Comparison of ENCODE assay signal across 19 cellular contexts in genomic region chr22:44686873-44687600, GRCh38. TPM values are rescaled to one million over a fixed set of nuclear protein-coding genes. Genes with fewer than 3 reads are reported as not detected.
A peak's percentile ranks its signal among the peaks of the same experiment; 100 is the strongest.
DNase-seq lines count a peak whose midpoint lies in the region; ATAC-seq, FAIRE-seq and TF ChIP-seq lines count a peak whose summit lies in the region.
"Had no signal": no experiment of that assay in that cellular context is flagged by ENCODE, and none has a peak within 500 bp of the region (broad histone marks: within the 10 kb centered on the region; RNA-seq: fewer than 3 reads in every experiment).

No MANE protein-coding gene starts in this region.

- H3K36me3 Mint-ChIP-seq in activated T-cell treated with anti-CD3 and anti-CD28 coated beads, Interleukin-2, amount 50 U/mL, for 72 hours (ENCODE audit: insufficient read depth in 2 of 2), result no peaks in the 10 kb centered on the region
- H3K36me3 Mint-ChIP-seq in nephron progenitor cell (ENCODE audit: low read depth), result no peaks in the 10 kb centered on the region
- H3K36me3 Mint-ChIP-seq: activated CD4-positive, alpha-beta memory T cell treated with anti-CD3 and anti-CD28 coated beads for 36 hours had no signal

- no peak for ATAC-seq in activated T-cell treated with anti-CD3 and anti-CD28 coated beads, Interleukin-2, amount 50 U/mL, for 72 hours (replicated peaks in 1 of 2)
- no peak for ATAC-seq in GM18511 (IDR thresholded peaks at IDR 0.05; ENCODE audit: unreplicated experiment)

- H3K36me3 ChIP-seq in endothelial cell of umbilical vein (ENCODE audit: control insufficient read depth in 2 of 2, extremely low read depth in 1 of 2, insufficient read depth in 2 of 2, low read length in 2 of 2), result no peaks in the 10 kb centered on the region
- H3K36me3 ChIP-seq: prostate gland had no signal

- no peak overlapping the region for H3K4me2 ChIP-seq in endothelial cell of umbilical vein (ENCODE audit: insufficient read depth, low read length)

- CTCF ChIA-PET in endothelial cell of umbilical vein (lab: Charles Lee) (interaction anchor here (1.6 kb wide), 1 partner anchor 44 kb away, joined by 4 read pairs; no protein-coding TSS in a partner anchor), GM10248 (lab: Yijun Ruan, JAX) (interaction anchor here (3.7 to 6.5 kb wide), 2 partner anchors 11 to 48 kb away, joined by 13 to 39 read pairs; no protein-coding TSS in a partner anchor)

- peak overlapping the region in 1 of 2 donors; percentile 19 for H3K4me3 Mint-ChIP-seq in activated T-cell treated with anti-CD3 and anti-CD28 coated beads, Interleukin-2, amount 50 U/mL, for 72 hours
- no peak overlapping the region for H3K4me3 Mint-ChIP-seq in nephron progenitor cell
- H3K4me3 Mint-ChIP-seq: activated CD4-positive, alpha-beta memory T cell treated with anti-CD3 and anti-CD28 coated beads for 36 hours had no signal

- no peak overlapping the region for H3K4me3 ChIP-seq in endothelial cell of umbilical vein (replicated peaks in 1 of 3; ENCODE audit: insufficient read depth in 1 of 3, low read depth in 1 of 3, low read length in 3 of 3)
- H3K4me3 ChIP-seq: prostate gland had no signal

- TF ChIP-seq CTCF in endothelial cell of umbilical vein (IDR thresholded peaks at IDR 0.05; ENCODE audit: extremely low read depth in 1 of 2, insufficient read depth in 1 of 2, low read depth in 1 of 2, low read length in 2 of 2) (no peak), nephron progenitor cell (IDR thresholded peaks at IDR 0.05) (no peak), GM10248 (IDR thresholded peaks at IDR 0.05; ENCODE audit: control extremely low read depth, extremely low read depth, low read depth, missing control alignments) (no peak)

- H3K79me2 ChIP-seq in endothelial cell of umbilical vein (ENCODE audit: control insufficient read depth, insufficient read depth, low read length), result no peaks in the 10 kb centered on the region

- H3K9ac ChIP-seq in endothelial cell of umbilical vein (replicated peaks; ENCODE audit: extremely low read depth, insufficient read depth, low read length), result no peak overlapping the region

- in situ Hi-C loops in SK-MEL-5 (cut with HindIII; ENCODE audit: low pct_unique_long_range_greater_than_20kb, low sequenced_read_pairs), result no loop called here

- no peaks in the 10 kb centered on the region for H3K27me3 Mint-ChIP-seq in activated T-cell treated with anti-CD3 and anti-CD28 coated beads, Interleukin-2, amount 50 U/mL, for 72 hours (ENCODE audit: low read depth)
- peaks cover 10% of the 10 kb centered on the region for H3K27me3 Mint-ChIP-seq in nephron progenitor cell (ENCODE audit: low read depth, poor library complexity)
- H3K27me3 Mint-ChIP-seq: activated CD4-positive, alpha-beta memory T cell treated with anti-CD3 and anti-CD28 coated beads for 36 hours had no signal

- no peak for DNase-seq in activated T-cell treated with anti-CD3 and anti-CD28 coated beads, Interleukin-2, amount 50 U/mL, for 72 hours
- DNase-seq in activated T-cell treated with anti-CD3 and anti-CD28 coated beads, Interleukin-2, amount 50 U/mL, for 48 hours, result no peak
- peak; percentile 89 for DNase-seq in SK-MEL-5 (ENCODE audit: low read depth, low spot score)
- DNase-seq in endothelial cell of umbilical vein (ENCODE audit: low read depth, low spot score), result no peak
- no peak for DNase-seq in nephron progenitor cell
- no peak for DNase-seq in GM10248 (ENCODE audit: extremely low spot score)
- DNase-seq in RKO (ENCODE audit: low spot score), result no peak
- DNase-seq: activated CD4-positive, alpha-beta memory T cell treated with anti-CD3 and anti-CD28 coated beads for 36 hours; Calu3; glutamatergic neuron; Kasumi-1; kidney glomerular epithelial cell; NCI-H1436; NCI-H2227 treated with DMSO at 0.1 percent for 48 hours; NK-92 treated with Interleukin-12 subunit alpha and Interleukin-12 subunit beta, amount 100 ng/mL, for 24 hours; substantia nigra had no signal

- no peaks in the 10 kb centered on the region for H3K27me3 ChIP-seq in endothelial cell of umbilical vein (ENCODE audit: control insufficient read depth in 2 of 2, insufficient read depth in 2 of 2, low read length in 2 of 2)

- no peaks in the 10 kb centered on the region for H3K9me1 ChIP-seq in endothelial cell of umbilical vein (replicated peaks; ENCODE audit: control insufficient read depth, extremely low read depth, insufficient read depth, low read length)

- intact Hi-C loops in endothelial cell of umbilical vein (cut with micrococcal nuclease), result loop anchor here (10.0 kb wide), 1 partner anchor 762 kb away; the partner anchor contains the start of gene PNPLA3

- peaks cover 7% of the 10 kb centered on the region for H3K4me1 ChIP-seq in endothelial cell of umbilical vein (ENCODE audit: control insufficient read depth, extremely low read depth, insufficient read depth, low read length)

- dilution Hi-C loops in endothelial cell of umbilical vein (cut with MboI; ENCODE audit: extremely low pct_ligation_motif_present, low sequenced_read_pairs), result no loop called here

- peak overlapping the region; percentile 27 for H3K27ac Mint-ChIP-seq in activated T-cell treated with anti-CD3 and anti-CD28 coated beads, Interleukin-2, amount 50 U/mL, for 72 hours
- peak overlapping the region; percentile 61 for H3K27ac Mint-ChIP-seq in nephron progenitor cell
- H3K27ac Mint-ChIP-seq: activated CD4-positive, alpha-beta memory T cell treated with anti-CD3 and anti-CD28 coated beads for 36 hours had no signal

- peaks cover 42% of the 10 kb centered on the region for H3K4me1 Mint-ChIP-seq in activated T-cell treated with anti-CD3 and anti-CD28 coated beads, Interleukin-2, amount 50 U/mL, for 72 hours (ENCODE audit: low read depth)
- H3K4me1 Mint-ChIP-seq in nephron progenitor cell, result peaks cover 58% of the 10 kb centered on the region

- H3K27ac ChIP-seq in endothelial cell of umbilical vein (ENCODE audit: insufficient read depth, low read depth, low read length), result no peak overlapping the region
- H3K27ac ChIP-seq: prostate gland had no signal

- no peaks in the 10 kb centered on the region for H3K9me3 Mint-ChIP-seq in activated T-cell treated with anti-CD3 and anti-CD28 coated beads, Interleukin-2, amount 50 U/mL, for 72 hours
- H3K9me3 Mint-ChIP-seq in nephron progenitor cell, result peaks cover 4% of the 10 kb centered on the region
- H3K9me3 Mint-ChIP-seq: activated CD4-positive, alpha-beta memory T cell treated with anti-CD3 and anti-CD28 coated beads for 36 hours had no signal

- no peak overlapping the region for H2AFZ ChIP-seq in endothelial cell of umbilical vein (ENCODE audit: low read depth, low read length)

- H3K9me3 ChIP-seq in endothelial cell of umbilical vein (replicated peaks; ENCODE audit: control insufficient read depth, insufficient read depth, low read length), result no peaks in the 10 kb centered on the region
- H3K9me3 ChIP-seq: prostate gland had no signal

- no peak for TF ChIP-seq POLR2A in endothelial cell of umbilical vein (IDR thresholded peaks at IDR 0.05; ENCODE audit: low read depth, low read length)

- no TSS peak for BruUV-seq in endothelial cell of umbilical vein (replicated peaks; lab: Mats Ljungman, UMichigan)

- no peaks in the 10 kb centered on the region for H4K20me1 ChIP-seq in endothelial cell of umbilical vein (replicated peaks; ENCODE audit: control insufficient read depth, extremely low read depth, insufficient read depth, low read length)

- POLR2A ChIA-PET in endothelial cell of umbilical vein (lab: Charles Lee) (no interaction called here), GM10248 (lab: Yijun Ruan, JAX) (no interaction called here)

- FAIRE-seq in endothelial cell of umbilical vein (lab: Jason Lieb, UNC), result peak; percentile 26
- FAIRE-seq: GM19239 had no signal

TF ChIP-seq in endothelial cell of umbilical vein, 7 proteins besides CTCF, POLR2A, EP300 and RAD21:
- TF ChIP-seq GATA2 (IDR thresholded peaks at IDR 0.05; ENCODE audit: insufficient read depth, insufficient read length, low read depth, low read length) (no peak), EZH2 (IDR thresholded peaks at IDR 0.05; ENCODE audit: borderline replicate concordance, low read depth, low read length, severe bottlenecking) (no peak), JUN (IDR thresholded peaks at IDR 0.05; ENCODE audit: borderline replicate concordance, insufficient read depth, insufficient read length, low read depth) (no peak), MYC (IDR thresholded peaks at IDR 0.05; ENCODE audit: low read depth, low read length) (no peak), MAX (IDR thresholded peaks at IDR 0.05; ENCODE audit: insufficient read depth, insufficient read length) (no peak), FOS (IDR thresholded peaks at IDR 0.05; ENCODE audit: borderline replicate concordance, insufficient read depth, low read length) (no peak), POLR2AphosphoS5 (IDR thresholded peaks at IDR 0.05; ENCODE audit: insufficient read depth, low read depth, low read length) (no peak)

RNA-seq across cellular contexts. Expression of gene PRR5, which starts 15.0 kb away (rescaled TPM):
- total RNA-seq in activated T-cell treated with anti-CD3 and anti-CD28 coated beads, Interleukin-2, amount 50 U/mL, for 72 hours, result 10 to 100 TPM; 11.7 to 12.0 TPM
- total RNA-seq in SK-MEL-5 (2014; rRNA removed; shearing (Covaris generic)), result 11.1 and 11.3 TPM in 2 replicates
- 30.5 and 35.3 TPM in 2 replicates for polyA plus RNA-seq in SK-MEL-5 (2015; cell fraction: cytosol; rRNA removed)
- 32.2 and 39.5 TPM in 2 replicates for polyA plus RNA-seq in SK-MEL-5 (2015; cell fraction: nucleus; rRNA removed)
- total RNA-seq in endothelial cell of umbilical vein, result 7.4 and 9.0 TPM in 2 replicates
- polyA plus RNA-seq in endothelial cell of umbilical vein, result 4.3 and 7.4 TPM in 2 replicates
- polyA plus RNA-seq in endothelial cell of umbilical vein (2011; cell fraction: cytosol; rRNA removed), result 2.3 and 3.0 TPM in 2 replicates
- 4.0 and 5.3 TPM in 2 replicates for polyA plus RNA-seq in endothelial cell of umbilical vein (2011; cell fraction: nucleus; rRNA removed)
- 4.2 and 9.0 TPM in 2 replicates for polyA plus RNA-seq in endothelial cell of umbilical vein (2012)
- polyA minus RNA-seq in endothelial cell of umbilical vein, result 3.5 and 8.0 TPM in 2 replicates
- 8.7 TPM for polyA minus RNA-seq in endothelial cell of umbilical vein (2011; cell fraction: cytosol; rRNA and poly(A)+ RNA removed)
- 3.8 and 4.0 TPM in 2 replicates for polyA minus RNA-seq in endothelial cell of umbilical vein (2011; cell fraction: nucleus; rRNA and poly(A)+ RNA removed)
